8 cellular contexts compared by ENCODE assay signal in the genomic region with DNA sequence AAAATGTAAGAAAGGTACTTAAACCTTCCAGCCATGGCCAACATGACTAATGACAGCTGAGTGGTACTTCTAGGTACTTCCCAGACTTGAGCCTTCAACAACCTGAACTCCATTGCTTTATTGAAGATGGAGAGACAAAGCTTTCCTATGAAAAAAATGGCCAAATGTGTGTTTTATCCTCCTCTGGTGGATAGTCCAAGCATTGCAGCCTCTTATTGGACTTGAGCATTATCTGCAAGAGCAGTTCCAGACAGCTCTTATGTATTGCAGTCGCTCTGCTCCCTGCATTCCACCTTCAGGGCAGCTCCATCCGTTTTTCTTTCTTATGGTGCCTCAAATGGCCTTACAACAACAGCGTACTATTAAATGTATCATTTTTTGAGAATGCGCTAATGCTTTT.
DNase-seq lines count a peak whose midpoint lies in the region; ATAC-seq and TF ChIP-seq lines count a peak whose summit lies in the region.

No MANE protein-coding gene starts in this region.

- TF ChIP-seq POLR2A in thyroid gland (IDR thresholded peaks at IDR 0.05): no peak

- WGBS in thyroid gland, 2 donors: 31 to 32% methylated on average over 4 of the region's 4 CpGs

- H4K20me1 ChIP-seq in OCI-LY1 (ENCODE audit: insufficient read depth, low read length): no peaks in the 10 kb centered on the region

- H3K4me1 ChIP-seq in OCI-LY1 (ENCODE audit: insufficient read depth, low read length, severe bottlenecking): no peaks in the 10 kb centered on the region
- H3K4me1 ChIP-seq in thyroid gland: no peaks in the 10 kb centered on the region

- POLR2A ChIA-PET in AG04450 (lab: Yijun Ruan, JAX): no interaction called here

- intact Hi-C loops in thyroid gland (cut with DNase I): no loop called here

- ATAC-seq in GM18861 (IDR thresholded peaks at IDR 0.05; ENCODE audit: unreplicated experiment) (peak; percentile 69), HG03469 (IDR thresholded peaks at IDR 0.05; ENCODE audit: unreplicated experiment) (peak; percentile 90), esophagus mucosa (no peak)
- no peak for ATAC-seq in activated naive CD4-positive, alpha-beta T cell treated with anti-CD3 and anti-CD28 coated beads, Interleukin-2, amount 50 U/mL, for 72 hours

- H3K36me3 ChIP-seq in OCI-LY1 (ENCODE audit: insufficient read depth, low read length) (no peaks in the 10 kb centered on the region), thyroid gland (no peaks in the 10 kb centered on the region)

- H3K4me3 ChIP-seq in AG04450 (ENCODE audit: low read depth, low read length) (no peak overlapping the region), OCI-LY1 (ENCODE audit: low read depth, low read length, poor library complexity, severe bottlenecking) (no peak overlapping the region), fibroblast of the aortic adventitia (ENCODE audit: low read depth, low read length) (no peak overlapping the region), thyroid gland (replicated peaks in 1 of 3) (no peak overlapping the region)

- H3K4me2 ChIP-seq in OCI-LY1 (ENCODE audit: low read length): no peak overlapping the region

- H3K79me2 ChIP-seq in OCI-LY1 (ENCODE audit: insufficient read depth, low read length): no peaks in the 10 kb centered on the region

- no peaks in the 10 kb centered on the region for H3F3A ChIP-seq in OCI-LY1 (ENCODE audit: insufficient read depth, low read length)

- TF ChIP-seq CTCF in AG04450 (IDR thresholded peaks at IDR 0.05; ENCODE audit: low read depth, low read length) (peak; percentile 24; the same call in 1 of the 2 replicates), OCI-LY1 (IDR thresholded peaks at IDR 0.05; ENCODE audit: low read length) (peak; percentile 49), fibroblast of the aortic adventitia (IDR thresholded peaks at IDR 0.05; ENCODE audit: insufficient read depth, low read length) (peak; percentile 59), thyroid gland (IDR thresholded peaks at IDR 0.05) (peak; percentile 52 to 82 (median 68))

- H3K36me3 Mint-ChIP-seq in activated naive CD4-positive, alpha-beta T cell treated with anti-CD3 and anti-CD28 coated beads, Interleukin-2, amount 50 U/mL, for 72 hours: no peaks in the 10 kb centered on the region

- peaks cover 6 to 7% of the 10 kb centered on the region in 2 donors for H3K9me3 Mint-ChIP-seq in activated naive CD4-positive, alpha-beta T cell treated with anti-CD3 and anti-CD28 coated beads, Interleukin-2, amount 50 U/mL, for 72 hours

- no peak overlapping the region for H3K27ac ChIP-seq in AG04450 (ENCODE audit: low read depth, low read length)
- H3K27ac ChIP-seq in OCI-LY1 (ENCODE audit: low read depth, low read length, poor library complexity, severe bottlenecking): no peak overlapping the region
- H3K27ac ChIP-seq in thyroid gland: no peak overlapping the region

- H3K9me2 ChIP-seq in OCI-LY1 (ENCODE audit: low read depth, low read length): no peaks in the 10 kb centered on the region

- H3K27ac Mint-ChIP-seq in activated naive CD4-positive, alpha-beta T cell treated with anti-CD3 and anti-CD28 coated beads, Interleukin-2, amount 50 U/mL, for 72 hours: no peak overlapping the region

- DNase-seq in AG04450 (ENCODE audit: low read depth, low spot score) (no peak), fibroblast of the aortic adventitia (ENCODE audit: low read depth) (peak; percentile 31), thyroid gland (peak; percentile 27 to 37)
- no peak for DNase-seq in activated naive CD4-positive, alpha-beta T cell treated with anti-CD3 and anti-CD28 coated beads, Interleukin-2, amount 50 U/mL, for 72 hours (ENCODE audit: low spot score in 2 of 2)

- H3K9me3 ChIP-seq in AG04450 (ENCODE audit: control insufficient read depth, insufficient read depth, low read length): no peaks in the 10 kb centered on the region
- no peaks in the 10 kb centered on the region for H3K9me3 ChIP-seq in OCI-LY1 (ENCODE audit: low read length)
- H3K9me3 ChIP-seq in thyroid gland: no peaks in the 10 kb centered on the region

- CTCF ChIA-PET in AG04450 (lab: Charles Lee): no interaction called here

- no peak overlapping the region for H3K9ac ChIP-seq in OCI-LY1 (ENCODE audit: low read length)

- H3K27me3 ChIP-seq in AG04450 (ENCODE audit: control insufficient read depth, insufficient read depth, low read length) (no peaks in the 10 kb centered on the region), OCI-LY1 (ENCODE audit: insufficient read depth, low read length) (no peaks in the 10 kb centered on the region), thyroid gland (no peaks in the 10 kb centered on the region)

- no peak overlapping the region for H2AFZ ChIP-seq in OCI-LY1 (ENCODE audit: low read length)

Comparison
In these comparisons a context has a peak if more than half of its experiments do, and no peak if none do; other contexts are left out.
1. DNase-seq: peak in fibroblast of the aortic adventitia (single experiment) and thyroid gland (2 of 2); none in AG04450 (single experiment) and activated naive CD4-positive, alpha-beta T cell treated with anti-CD3 and anti-CD28 coated beads, Interleukin-2, amount 50 U/mL, for 72 hours (0 of 2).
2. ATAC-seq: peak in GM18861 (single experiment) and HG03469 (single experiment); none in activated naive CD4-positive, alpha-beta T cell treated with anti-CD3 and anti-CD28 coated beads, Interleukin-2, amount 50 U/mL, for 72 hours (0 of 2) and esophagus mucosa (single experiment).
3. Peak in every context shown above with its lines, with median percentiles within 50 percentile points of each other: CTCF ChIP-seq.